26 cellular contexts compared by ENCODE assay signal in genomic region chr12:63782466-63782865, GRCh38. TPM values are rescaled to one million over a fixed set of nuclear protein-coding genes. Genes with fewer than 3 reads are reported as not detected.
DNase-seq lines count a peak whose midpoint lies in the region; ATAC-seq, FAIRE-seq and TF ChIP-seq lines count a peak whose summit lies in the region.
"Had no signal": no experiment of that assay in that cellular context is flagged by ENCODE, and none has a peak within 500 bp of the region (broad histone marks: within the 10 kb centered on the region; RNA-seq: fewer than 3 reads in every experiment).

No MANE protein-coding gene starts in this region.

- H3K4me1 ChIP-seq in keratinocyte (ENCODE audit: control insufficient read depth, extremely low read depth, insufficient read depth, low read length): peaks cover 10% of the 10 kb centered on the region
- H3K4me1 ChIP-seq: BE2C had no signal

- H3K9me1 ChIP-seq in keratinocyte (ENCODE audit: control insufficient read depth, extremely low read depth, insufficient read depth, low read length): no peaks in the 10 kb centered on the region

- H3K9me3 ChIP-seq in keratinocyte (ENCODE audit: control insufficient read depth, low read depth, low read length): no peaks in the 10 kb centered on the region
- H3K9me3 ChIP-seq: BE2C, HAP-1, SJCRH30 had no signal

- no peaks in the 10 kb centered on the region for H3K27me3 ChIP-seq in keratinocyte (ENCODE audit: control insufficient read depth, extremely low read depth, insufficient read depth, low read length)
- H3K27me3 ChIP-seq: BE2C, SJCRH30 had no signal

- intact Hi-C loops in activated CD8-positive, alpha-beta T cell treated with anti-CD3 and anti-CD28 coated beads for 36 hours (cut with micrococcal nuclease): no loop called here

- no peak for ATAC-seq in activated CD8-positive, alpha-beta T cell treated with anti-CD3 and anti-CD28 coated beads for 36 hours
- ATAC-seq: Right ventricle myocardium inferior had no signal

- H3K4me3 ChIP-seq in keratinocyte (ENCODE audit: control insufficient read depth in 2 of 3, extremely low read depth in 1 of 3, insufficient read depth in 2 of 3, low read depth in 1 of 3, low read length in 3 of 3): no peak overlapping the region
- H3K4me3 ChIP-seq: HAP-1, PC-9, SJCRH30 had no signal

- H3K4me1 Mint-ChIP-seq in type B pancreatic cell (ENCODE audit: unreplicated experiment): peaks cover 19% of the 10 kb centered on the region
- peaks cover 33% of the 10 kb centered on the region for H3K4me1 Mint-ChIP-seq in activated CD8-positive, alpha-beta T cell treated with anti-CD3 and anti-CD28 coated beads for 36 hours (ENCODE audit: low read depth)

- H3K27ac ChIP-seq in keratinocyte (ENCODE audit: control insufficient read depth, insufficient read depth, low read length): no peak overlapping the region
- H3K27ac ChIP-seq: 22Rv1, KMS-11, PC-9, SJCRH30 had no signal

- H3K4me2 ChIP-seq in keratinocyte (ENCODE audit: control insufficient read depth, extremely low read depth, insufficient read depth, low read depth, low read length): no peak overlapping the region
- H3K4me2 ChIP-seq: KMS-11, PC-9 had no signal

- peak overlapping the region; percentile 55 for H3K4me3 Mint-ChIP-seq in type B pancreatic cell
- H3K4me3 Mint-ChIP-seq in activated CD8-positive, alpha-beta T cell treated with anti-CD3 and anti-CD28 coated beads for 36 hours: no peak overlapping the region
- H3K4me3 Mint-ChIP-seq: CD14-positive monocyte had no signal

- H3K79me2 ChIP-seq in keratinocyte (ENCODE audit: control insufficient read depth, insufficient read depth, low read length): peaks cover 5% of the 10 kb centered on the region

- dilution Hi-C loops in keratinocyte (cut with MboI; ENCODE audit: extremely low pct_ligation_motif_present, low sequenced_read_pairs): no loop called here

- H3K9me3 Mint-ChIP-seq in type B pancreatic cell: no peaks in the 10 kb centered on the region
- H3K9me3 Mint-ChIP-seq in activated CD8-positive, alpha-beta T cell treated with anti-CD3 and anti-CD28 coated beads for 36 hours: no peaks in the 10 kb centered on the region
- H3K9me3 Mint-ChIP-seq: CD14-positive monocyte had no signal

- H3K36me3 ChIP-seq in keratinocyte (ENCODE audit: control insufficient read depth in 2 of 2, extremely low read depth in 1 of 2, insufficient read depth in 2 of 2, low read length in 2 of 2): peaks cover 6 to 10% of the 10 kb centered on the region in 2 experiments

- H3K27me3 Mint-ChIP-seq in type B pancreatic cell: peaks cover 7% of the 10 kb centered on the region
- H3K27me3 Mint-ChIP-seq in activated CD8-positive, alpha-beta T cell treated with anti-CD3 and anti-CD28 coated beads for 36 hours: no peaks in the 10 kb centered on the region

- DNase-seq in NCI-H82 (lab: John Stamatoyannopoulos, UW) (peak; percentile 2), NCI-H82 treated with DMSO at 0.1 percent for 48 hours (lab: John Stamatoyannopoulos, UW; ENCODE audit: unreplicated experiment) (no peak), NCI-H69 (lab: John Stamatoyannopoulos, UW) (peak; percentile 46), keratinocyte (ENCODE audit: low read depth, low spot score) (no peak), type B pancreatic cell (ENCODE audit: extremely low spot score, unreplicated experiment) (no peak), NCI-H2227 (lab: John Stamatoyannopoulos, UW; ENCODE audit: unreplicated experiment) (no peak), KG1 (lab: John Stamatoyannopoulos, UW) (no peak)
- no peak for DNase-seq in activated CD8-positive, alpha-beta T cell treated with anti-CD3 and anti-CD28 coated beads for 36 hours
- DNase-seq: BE2C, DMS53, GOT3, IMR-90, NCI-H1092 treated with DMSO at 0.1 percent for 48 hours, NCI-H1436, NCI-H187, NCI-H2081 treated with DMSO at 0.1 percent for 48 hours, NCI-H2171 treated with DMSO at 0.1 percent for 48 hours, NCI-H774, PC-9, SJCRH30 had no signal

- H2AFZ ChIP-seq in keratinocyte (ENCODE audit: control insufficient read depth, low read length): no peak overlapping the region
- H2AFZ ChIP-seq: PC-9 had no signal

- FAIRE-seq in keratinocyte (lab: Jason Lieb, UNC): peak; percentile 46
- FAIRE-seq: GM18507 had no signal

- no peaks in the 10 kb centered on the region for H4K20me1 ChIP-seq in keratinocyte (ENCODE audit: control insufficient read depth, extremely low read depth, insufficient read depth, low read length)

- H3K36me3 Mint-ChIP-seq in type B pancreatic cell: peaks cover 28% of the 10 kb centered on the region
- peaks cover 50% of the 10 kb centered on the region for H3K36me3 Mint-ChIP-seq in activated CD8-positive, alpha-beta T cell treated with anti-CD3 and anti-CD28 coated beads for 36 hours (ENCODE audit: low read depth)

- CTCF ChIA-PET in activated CD8-positive, alpha-beta T cell treated with anti-CD3 and anti-CD28 coated beads for 36 hours (lab: Charles Lee): interaction anchor here (1.0 to 1.4 kb wide), 2 partner anchors 20 to 107 kb away, joined by 3 to 4 read pairs; no protein-coding TSS in a partner anchor

- H3K9ac ChIP-seq in keratinocyte (ENCODE audit: control insufficient read depth, extremely low read depth, insufficient read depth, low read length): no peak overlapping the region
- H3K9ac ChIP-seq: KMS-11 had no signal

- TF ChIP-seq CTCF in keratinocyte (optimal IDR thresholded peaks at IDR 0.05 in 1 of 3, IDR thresholded peaks at IDR 0.05 in 1 of 3, conservative IDR thresholded peaks at IDR 0.05 in 1 of 3; ENCODE audit: extremely low read depth in 1 of 3, insufficient read depth in 2 of 3, low read length in 3 of 3) (no peak), type B pancreatic cell (conservative IDR thresholded peaks at IDR 0.05) (no peak)
- TF ChIP-seq CTCF in activated CD8-positive, alpha-beta T cell treated with anti-CD3 and anti-CD28 coated beads for 36 hours (IDR thresholded peaks at IDR 0.05): no peak

- no peak overlapping the region for H3K27ac Mint-ChIP-seq in type B pancreatic cell
- H3K27ac Mint-ChIP-seq in activated CD8-positive, alpha-beta T cell treated with anti-CD3 and anti-CD28 coated beads for 36 hours: no peak overlapping the region

- POLR2A ChIA-PET in activated CD8-positive, alpha-beta T cell treated with anti-CD3 and anti-CD28 coated beads for 36 hours (lab: Charles Lee): interaction anchor here (0.7 kb wide), 1 partner anchor 15 kb away, joined by 4 read pairs; no protein-coding TSS in a partner anchor

RNA-seq across cellular contexts. Expression of gene RXYLT1, which starts 2.8 kb away (rescaled TPM):
- polyA plus RNA-seq in keratinocyte: 10.2 to 17.0 TPM (median 16.5 TPM) in 3 replicates
- polyA plus RNA-seq in keratinocyte (2011; ENCODE audit: low read depth): 5.9 TPM
- 11.9 and 18.2 TPM in 2 replicates for polyA plus RNA-seq in keratinocyte (2011; cell fraction: cytosol; rRNA removed)
- 9.4 and 15.3 TPM in 2 replicates for polyA plus RNA-seq in keratinocyte (2011; cell fraction: nucleus; rRNA removed)
- polyA plus RNA-seq in keratinocyte (2012; ENCODE audit: low replicate concordance): 14.6 and 15.0 TPM in 2 replicates
- polyA minus RNA-seq in keratinocyte: 3.9 to 6.2 TPM (median 5.5 TPM) in 3 replicates
- 12.1 TPM for polyA minus RNA-seq in keratinocyte (2011; cell fraction: cytosol; rRNA and poly(A)+ RNA removed)
- polyA minus RNA-seq in keratinocyte (2011; cell fraction: nucleus; rRNA and poly(A)+ RNA removed): 5.3 and 8.2 TPM in 2 replicates
- 15.4 and 19.2 TPM in 2 replicates for total RNA-seq in type B pancreatic cell (ENCODE audit: low replicate concordance)
- 10 to 100 TPM; 18.7 to 19.0 TPM for total RNA-seq in activated CD8-positive, alpha-beta T cell treated with anti-CD3 and anti-CD28 coated beads for 36 hours

Comparison
In these comparisons a context has a peak if more than half of its experiments do, and no peak if none do; other contexts are left out.
1. DNase-seq: peak in NCI-H82 (single experiment) and NCI-H69 (single experiment); none in NCI-H82 treated with DMSO at 0.1 percent for 48 hours (single experiment), keratinocyte (single experiment), type B pancreatic cell (single experiment), NCI-H2227 (single experiment), activated CD8-positive, alpha-beta T cell treated with anti-CD3 and anti-CD28 coated beads for 36 hours (single experiment) and KG1 (single experiment).